Comparison of ENCODE assay signal across 8 cellular contexts in genomic region chr6:116444092-116444491, GRCh38. TPM values are rescaled to one million over a fixed set of nuclear protein-coding genes. Genes with fewer than 3 reads are reported as not detected.
DNase-seq lines count a peak whose midpoint lies in the region; ATAC-seq and TF ChIP-seq lines count a peak whose summit lies in the region.

No MANE protein-coding gene starts in this region.

- in situ Hi-C loops in G401 (cut with HindIII; ENCODE audit: low sequenced_read_pairs) = no loop called here

- no peaks in the 10 kb centered on the region for H3K27me3 ChIP-seq in adrenal gland

- peaks cover 3 to 16% of the 10 kb centered on the region in 2 donors for H3K4me1 ChIP-seq in adrenal gland (replicated peaks in 1 of 2)

- DNase-seq in G401 (ENCODE audit: low spot score) (peak; percentile 17), M059J (ENCODE audit: low read depth) (peak; percentile 26), adrenal gland (no peak), kidney glomerular epithelial cell (lab: John Stamatoyannopoulos, UW) (peak; percentile 28), activated gamma-delta T cell treated with Interleukin-2 at 50 U/mL for 16 hours (no peak), mesenteric fat pad (ENCODE audit: low spot score) (no peak)

- ATAC-seq in GM21390 (IDR thresholded peaks at IDR 0.05; ENCODE audit: unreplicated experiment) = peak; percentile 56
- ATAC-seq in GM18517 (IDR thresholded peaks at IDR 0.05; ENCODE audit: unreplicated experiment) = no peak

- no peaks in the 10 kb centered on the region for H3K9me3 ChIP-seq in adrenal gland (replicated peaks in 1 of 3)

- no peak for TF ChIP-seq POLR2A in adrenal gland (IDR thresholded peaks at IDR 0.05)

- no peak overlapping the region for H3K27ac ChIP-seq in adrenal gland

- no peaks in the 10 kb centered on the region for H3K36me3 ChIP-seq in adrenal gland (replicated peaks in 1 of 2)

- WGBS in adrenal gland, 4 donors = 13 to 25% (median 23%) methylated on average over 3 of the region's 3 CpGs

- H3K4me3 ChIP-seq in adrenal gland = no peak overlapping the region

- intact Hi-C loops in adrenal gland (cut with DNase I) = no loop called here

- TF ChIP-seq CTCF in adrenal gland (IDR thresholded peaks at IDR 0.05) = peak in 5 of 6 experiments; percentile 35 to 54 (median 49)

RNA-seq across cellular contexts. Expression of gene CALHM6, which starts 17.1 kb away (rescaled TPM):
- total RNA-seq in G401 (2014; rRNA removed; shearing (Covaris generic)) = 0.74 TPM in 1 of 2 replicates, not detected in the other
- 6.3 and 6.9 TPM in 2 replicates for total RNA-seq in M059J (2014; rRNA removed; shearing (Covaris generic))
- total RNA-seq in adrenal gland = 10 to 100 TPM in 1 of 8 donors, 1 to 10 TPM in 7; 1.1 to 55.3 (median 6.5) TPM
- 10 to 100 TPM in 1 of 3 donors, 1 to 10 TPM in 2; 5.1 to 12.7 (median 10.0) TPM for polyA plus RNA-seq in adrenal gland
- total RNA-seq in mesenteric fat pad = 0.77 TPM

Comparison
In these comparisons a context has a peak if more than half of its experiments do, and no peak if none do; other contexts are left out.
1. DNase-seq: peak in G401 (single experiment), M059J (single experiment) and kidney glomerular epithelial cell (single experiment); none in adrenal gland (0 of 7), activated gamma-delta T cell treated with Interleukin-2 at 50 U/mL for 16 hours (single experiment) and mesenteric fat pad (single experiment).